15 cellular contexts compared by ENCODE assay signal in the genomic region with DNA sequence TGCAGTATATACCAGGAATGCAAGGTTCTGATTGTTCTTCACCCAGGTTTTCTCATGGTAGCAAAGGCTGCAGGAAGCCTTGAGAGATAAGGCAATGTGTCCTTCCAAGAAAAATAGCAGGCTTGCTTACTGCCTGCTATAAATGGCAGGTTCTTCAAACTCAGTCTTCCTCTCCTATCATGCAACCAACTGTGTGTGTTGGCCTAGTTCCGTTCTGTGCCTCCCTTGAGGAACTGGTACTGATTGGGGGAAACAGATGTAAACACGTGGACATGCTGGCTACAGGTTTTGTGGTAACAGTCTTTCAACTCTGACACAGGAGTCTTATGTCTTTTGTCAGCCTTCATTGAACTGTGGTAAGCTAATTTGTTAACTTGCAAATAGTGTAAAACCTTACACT.
DNase-seq lines count a peak whose midpoint lies in the region; ATAC-seq lines count a peak whose summit lies in the region.
"Had no signal": no experiment of that assay in that cellular context is flagged by ENCODE, and none has a peak within 500 bp of the region (broad histone marks: within the 10 kb centered on the region; RNA-seq: fewer than 3 reads in every experiment).

No MANE protein-coding gene starts in this region.

- ATAC-seq in GM19023 (IDR thresholded peaks at IDR 0.05; ENCODE audit: unreplicated experiment) (peak; percentile 55), HG02852 (IDR thresholded peaks at IDR 0.05; ENCODE audit: unreplicated experiment) (peak; percentile 81), HG02884 (IDR thresholded peaks at IDR 0.05; ENCODE audit: unreplicated experiment) (no peak)

- DNase-seq in Ammon's horn (ENCODE audit: low spot score) (peak; percentile 48), KG1 (lab: John Stamatoyannopoulos, UW) (peak; percentile 23), NCI-H526 treated with DMSO at 0.1 percent for 48 hours (lab: John Stamatoyannopoulos, UW) (no peak), GF-D8 (lab: John Stamatoyannopoulos, UW) (no peak)
- no peak for DNase-seq in central memory CD4-positive, alpha-beta T cell
- DNase-seq: activated naive CD8-positive, alpha-beta T cell treated with anti-CD3 and anti-CD28 coated beads for 36 hours; activated T-cell treated with anti-CD3 and anti-CD28 coated beads for 4 hours; foreskin fibroblast; GM23248; NCI-H1417; NCI-H446; stomach had no signal

Comparison
In these comparisons a context has a peak if more than half of its experiments do, and no peak if none do; other contexts are left out.
1. DNase-seq: peak in Ammon's horn (single experiment) and KG1 (single experiment); none in NCI-H526 treated with DMSO at 0.1 percent for 48 hours (single experiment), central memory CD4-positive, alpha-beta T cell (single experiment) and GF-D8 (single experiment).